22 cellular contexts compared by ENCODE assay signal in genomic region chr17:55210292-55210691, GRCh38. TPM values are rescaled to one million over a fixed set of nuclear protein-coding genes. Genes with fewer than 3 reads are reported as not detected.
"Had no signal": no experiment of that assay in that cellular context is flagged by ENCODE, and none has a peak within 500 bp of the region (broad histone marks: within the 10 kb centered on the region; RNA-seq: fewer than 3 reads in every experiment).

No MANE protein-coding gene starts in this region.

- H3K4me3 ChIP-seq: heart left ventricle, left lung, mucosa of descending colon, neural progenitor cell, right atrium auricular region, vagina had no signal

- ATAC-seq: activated CD8-positive, alpha-beta memory T cell treated with anti-CD3 and anti-CD28 coated beads, Interleukin-2, amount 10 ng/mL, durations not matched to agents 7 days and 5 days; heart left ventricle; left lung; mucosa of descending colon; stimulated activated naive CD8-positive, alpha-beta T cell treated with anti-CD3 and anti-CD28 coated beads, Interleukin-15, amount 100 ng/mL, for 72 hours had no signal

- H3K9me3 ChIP-seq: heart left ventricle, left lung, mucosa of descending colon, right atrium auricular region, vagina had no signal

- H3K4me1 ChIP-seq: heart left ventricle, left lung, neural progenitor cell, right atrium auricular region, vagina had no signal

- DNase-seq: activated B cell treated with CpG ODN at 0.5 μM for 24 hours; activated CD4-positive, alpha-beta memory T cell treated with anti-CD3 and anti-CD28 coated beads, Interleukin-2, amount 10 ng/mL, durations not matched to agents 7 days and 5 days; activated CD4-positive, alpha-beta T cell treated with anti-CD3 and anti-CD28 coated beads for 48 hours; activated CD8-positive, alpha-beta memory T cell treated with anti-CD3 and anti-CD28 coated beads, Interleukin-2, amount 10 ng/mL, durations not matched to agents 7 days and 5 days; activated naive CD4-positive, alpha-beta T cell; activated naive CD8-positive, alpha-beta T cell treated with anti-CD3 and anti-CD28 coated beads for 36 hours; brain microvascular endothelial cell; central memory CD4-positive, alpha-beta T cell; erythroblast; heart left ventricle; kidney; left lung; mucosa of descending colon; naive B cell; stimulated activated naive CD8-positive, alpha-beta T cell treated with anti-CD3 and anti-CD28 coated beads, Interleukin-15, amount 100 ng/mL, for 72 hours; T-helper 9 cell; trophoblast cell had no signal

- H3K27ac ChIP-seq: brain microvascular endothelial cell, heart left ventricle, left lung, neural progenitor cell, right atrium auricular region, vagina had no signal

- H3K36me3 Mint-ChIP-seq: activated CD8-positive, alpha-beta memory T cell treated with anti-CD3 and anti-CD28 coated beads, Interleukin-2, amount 10 ng/mL, durations not matched to agents 7 days and 5 days; activated naive CD8-positive, alpha-beta T cell treated with anti-CD3 and anti-CD28 coated beads for 36 hours; naive B cell; neural progenitor cell had no signal

- H3K36me3 ChIP-seq: brain microvascular endothelial cell, heart left ventricle, left lung, neural progenitor cell, right atrium auricular region, vagina had no signal

- H3K4me3 Mint-ChIP-seq: activated B cell treated with CpG ODN at 0.5 μM for 24 hours; activated CD4-positive, alpha-beta memory T cell treated with anti-CD3 and anti-CD28 coated beads, Interleukin-2, amount 10 ng/mL, durations not matched to agents 7 days and 5 days; activated CD8-positive, alpha-beta memory T cell treated with anti-CD3 and anti-CD28 coated beads, Interleukin-2, amount 10 ng/mL, durations not matched to agents 7 days and 5 days; activated naive CD8-positive, alpha-beta T cell treated with anti-CD3 and anti-CD28 coated beads for 36 hours; naive B cell; neural progenitor cell; stimulated activated naive CD8-positive, alpha-beta T cell treated with anti-CD3 and anti-CD28 coated beads, Interleukin-15, amount 100 ng/mL, for 72 hours had no signal

- H3K27me3 Mint-ChIP-seq: activated B cell treated with CpG ODN at 0.5 μM for 24 hours; activated CD4-positive, alpha-beta memory T cell treated with anti-CD3 and anti-CD28 coated beads, Interleukin-2, amount 10 ng/mL, durations not matched to agents 7 days and 5 days; activated CD8-positive, alpha-beta memory T cell treated with anti-CD3 and anti-CD28 coated beads, Interleukin-2, amount 10 ng/mL, durations not matched to agents 7 days and 5 days; activated naive CD8-positive, alpha-beta T cell treated with anti-CD3 and anti-CD28 coated beads for 36 hours; progenitor cell of endocrine pancreas; stimulated activated naive CD8-positive, alpha-beta T cell treated with anti-CD3 and anti-CD28 coated beads, Interleukin-15, amount 100 ng/mL, for 72 hours had no signal

- H3K27ac Mint-ChIP-seq: activated B cell treated with CpG ODN at 0.5 μM for 24 hours; activated CD4-positive, alpha-beta memory T cell treated with anti-CD3 and anti-CD28 coated beads, Interleukin-2, amount 10 ng/mL, durations not matched to agents 7 days and 5 days; activated CD8-positive, alpha-beta memory T cell treated with anti-CD3 and anti-CD28 coated beads, Interleukin-2, amount 10 ng/mL, durations not matched to agents 7 days and 5 days; activated naive CD8-positive, alpha-beta T cell treated with anti-CD3 and anti-CD28 coated beads for 36 hours; neural progenitor cell; progenitor cell of endocrine pancreas; stimulated activated naive CD8-positive, alpha-beta T cell treated with anti-CD3 and anti-CD28 coated beads, Interleukin-15, amount 100 ng/mL, for 72 hours had no signal

- H3K9me3 Mint-ChIP-seq: activated B cell treated with CpG ODN at 0.5 μM for 24 hours; activated CD4-positive, alpha-beta memory T cell treated with anti-CD3 and anti-CD28 coated beads, Interleukin-2, amount 10 ng/mL, durations not matched to agents 7 days and 5 days; activated naive CD8-positive, alpha-beta T cell treated with anti-CD3 and anti-CD28 coated beads for 36 hours; neural progenitor cell; stimulated activated naive CD8-positive, alpha-beta T cell treated with anti-CD3 and anti-CD28 coated beads, Interleukin-15, amount 100 ng/mL, for 72 hours had no signal

- H3K4me1 Mint-ChIP-seq: activated B cell treated with CpG ODN at 0.5 μM for 24 hours; activated CD4-positive, alpha-beta memory T cell treated with anti-CD3 and anti-CD28 coated beads, Interleukin-2, amount 10 ng/mL, durations not matched to agents 7 days and 5 days; activated CD8-positive, alpha-beta memory T cell treated with anti-CD3 and anti-CD28 coated beads, Interleukin-2, amount 10 ng/mL, durations not matched to agents 7 days and 5 days; activated naive CD8-positive, alpha-beta T cell treated with anti-CD3 and anti-CD28 coated beads for 36 hours; neural progenitor cell; stimulated activated naive CD8-positive, alpha-beta T cell treated with anti-CD3 and anti-CD28 coated beads, Interleukin-15, amount 100 ng/mL, for 72 hours had no signal

RNA-seq across cellular contexts. Expression of gene HLF, which starts 54.5 kb away (rescaled TPM):
- total RNA-seq: lung microvascular endothelial cell had no signal
